12 cellular contexts compared by ENCODE assay signal in the genomic region with DNA sequence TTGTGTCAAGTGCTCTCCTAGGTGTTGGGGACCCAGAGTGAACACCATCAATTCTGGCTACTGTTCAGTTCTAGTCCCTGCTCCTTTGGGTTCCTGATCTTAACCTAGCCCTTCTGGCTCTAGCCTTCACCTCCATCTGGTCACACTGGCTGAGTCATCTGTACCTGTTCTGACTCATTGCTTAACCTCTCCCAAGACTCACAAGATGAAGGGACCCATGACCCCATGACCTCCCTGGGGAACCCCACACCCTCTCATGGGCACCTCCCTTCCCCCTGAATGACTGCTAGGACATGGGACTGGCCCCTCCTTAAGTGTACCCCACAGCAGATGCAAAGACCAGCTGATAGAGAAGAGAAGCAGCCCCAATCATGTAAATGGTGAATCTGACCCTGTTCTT.
DNase-seq lines count a peak whose midpoint lies in the region; ATAC-seq and TF ChIP-seq lines count a peak whose summit lies in the region.
"Had no signal": no experiment of that assay in that cellular context is flagged by ENCODE, and none has a peak within 500 bp of the region (broad histone marks: within the 10 kb centered on the region; RNA-seq: fewer than 3 reads in every experiment).

No MANE protein-coding gene starts in this region.

- no peak for TF ChIP-seq CTCF in GM10248 (IDR thresholded peaks at IDR 0.05; ENCODE audit: control extremely low read depth, extremely low read depth, low read depth, missing control alignments)

- H3K36me3 Mint-ChIP-seq in naive thymus-derived CD8-positive, alpha-beta T cell: no peaks in the 10 kb centered on the region
- no peaks in the 10 kb centered on the region for H3K36me3 Mint-ChIP-seq in activated CD4-positive, alpha-beta memory T cell treated with anti-CD3 and anti-CD28 coated beads for 36 hours
- H3K36me3 Mint-ChIP-seq: IgD-negative memory B cell had no signal

- DNase-seq in GM10248 (ENCODE audit: extremely low spot score) (peak; percentile 19), left lobe of liver (ENCODE audit: low spot score) (no peak), DMS53 (lab: John Stamatoyannopoulos, UW) (no peak)
- no peak for DNase-seq in naive thymus-derived CD8-positive, alpha-beta T cell
- no peak for DNase-seq in activated CD4-positive, alpha-beta memory T cell treated with anti-CD3 and anti-CD28 coated beads for 36 hours
- DNase-seq: Calu3, cortex of kidney, SIG-M5 had no signal

- POLR2A ChIA-PET in GM10248 (lab: Yijun Ruan, JAX): no interaction called here
- POLR2A ChIA-PET in naive thymus-derived CD8-positive, alpha-beta T cell (lab: Charles Lee): no interaction called here
- POLR2A ChIA-PET in activated CD4-positive, alpha-beta memory T cell treated with anti-CD3 and anti-CD28 coated beads for 36 hours (lab: Charles Lee): no interaction called here

- H3K4me3 Mint-ChIP-seq in naive thymus-derived CD8-positive, alpha-beta T cell: no peak overlapping the region
- no peak overlapping the region for H3K4me3 Mint-ChIP-seq in activated CD4-positive, alpha-beta memory T cell treated with anti-CD3 and anti-CD28 coated beads for 36 hours
- H3K4me3 Mint-ChIP-seq: IgD-negative memory B cell had no signal

- no peaks in the 10 kb centered on the region for H3K4me1 Mint-ChIP-seq in naive thymus-derived CD8-positive, alpha-beta T cell
- H3K4me1 Mint-ChIP-seq in activated CD4-positive, alpha-beta memory T cell treated with anti-CD3 and anti-CD28 coated beads for 36 hours (ENCODE audit: low read depth): no peaks in the 10 kb centered on the region
- H3K4me1 Mint-ChIP-seq: IgD-negative memory B cell had no signal

- CTCF ChIA-PET in GM10248 (lab: Yijun Ruan, JAX): no interaction called here
- CTCF ChIA-PET in activated CD4-positive, alpha-beta memory T cell treated with anti-CD3 and anti-CD28 coated beads for 36 hours (lab: Charles Lee): no interaction called here

- peaks cover 0 to 34% (median 8%) of the 10 kb centered on the region in 9 donors for H3K9me3 Mint-ChIP-seq in naive thymus-derived CD8-positive, alpha-beta T cell
- peaks cover 11% of the 10 kb centered on the region for H3K9me3 Mint-ChIP-seq in activated CD4-positive, alpha-beta memory T cell treated with anti-CD3 and anti-CD28 coated beads for 36 hours

- H3K27me3 Mint-ChIP-seq in naive thymus-derived CD8-positive, alpha-beta T cell: peaks cover 0 to 18% (median 4%) of the 10 kb centered on the region in 5 donors
- H3K27me3 Mint-ChIP-seq in activated CD4-positive, alpha-beta memory T cell treated with anti-CD3 and anti-CD28 coated beads for 36 hours: no peaks in the 10 kb centered on the region
- H3K27me3 Mint-ChIP-seq: IgD-negative memory B cell had no signal

- H3K27ac Mint-ChIP-seq in naive thymus-derived CD8-positive, alpha-beta T cell: no peak overlapping the region
- no peak overlapping the region for H3K27ac Mint-ChIP-seq in activated CD4-positive, alpha-beta memory T cell treated with anti-CD3 and anti-CD28 coated beads for 36 hours
- H3K27ac Mint-ChIP-seq: IgD-negative memory B cell had no signal

- intact Hi-C loops in activated CD4-positive, alpha-beta memory T cell treated with anti-CD3 and anti-CD28 coated beads for 36 hours (cut with micrococcal nuclease): no loop called here

- ATAC-seq in GM19463 (IDR thresholded peaks at IDR 0.05; ENCODE audit: unreplicated experiment) (peak; percentile 79), HG03520 (IDR thresholded peaks at IDR 0.05; ENCODE audit: unreplicated experiment) (peak; percentile 58), esophagus mucosa (peak; percentile 93), left lobe of liver (no peak)
- ATAC-seq in naive thymus-derived CD8-positive, alpha-beta T cell: no peak

Comparison
In these comparisons a context has a peak if more than half of its experiments do, and no peak if none do; other contexts are left out.
1. ATAC-seq: peak in GM19463 (single experiment), HG03520 (single experiment) and esophagus mucosa (single experiment); none in left lobe of liver (single experiment) and naive thymus-derived CD8-positive, alpha-beta T cell (0 of 2).